ENCODE assay signal across 12 cellular contexts in genomic region chr1:244010191-244010590, GRCh38. TPM values are rescaled to one million over a fixed set of nuclear protein-coding genes. Genes with fewer than 3 reads are reported as not detected.
DNase-seq lines count a peak whose midpoint lies in the region; ATAC-seq, FAIRE-seq and TF ChIP-seq lines count a peak whose summit lies in the region.
"Had no signal": no experiment of that assay in that cellular context is flagged by ENCODE, and none has a peak within 500 bp of the region (broad histone marks: within the 10 kb centered on the region; RNA-seq: fewer than 3 reads in every experiment).

No MANE protein-coding gene starts in this region.

- peaks cover 6% of the 10 kb centered on the region for H3K4me1 Mint-ChIP-seq in astrocyte (ENCODE audit: low read depth, unreplicated experiment)

- peaks cover 9% of the 10 kb centered on the region for H3K27me3 ChIP-seq in astrocyte (ENCODE audit: insufficient read depth, low read length)
- H3K27me3 ChIP-seq: colonic mucosa had no signal

- no peaks in the 10 kb centered on the region for H3K79me2 ChIP-seq in astrocyte (ENCODE audit: insufficient read depth, low read length)

- no peak overlapping the region for H3K27ac Mint-ChIP-seq in astrocyte (ENCODE audit: unreplicated experiment)

- no peak for TF ChIP-seq CTCF in astrocyte (IDR thresholded peaks at IDR 0.05; ENCODE audit: insufficient read depth, low read depth, low read length)

- ATAC-seq in GM21526 (IDR thresholded peaks at IDR 0.05; ENCODE audit: low FRiP score, unreplicated experiment) (no peak), HG02852 (IDR thresholded peaks at IDR 0.05; ENCODE audit: unreplicated experiment) (no peak)

- H3K4me1 ChIP-seq in astrocyte (ENCODE audit: insufficient read depth, low read length): peaks cover 16% of the 10 kb centered on the region
- H3K4me1 ChIP-seq: colonic mucosa had no signal

- H3K27me3 Mint-ChIP-seq in astrocyte (ENCODE audit: low read depth, unreplicated experiment): peaks cover 4% of the 10 kb centered on the region

- no peaks in the 10 kb centered on the region for H3K36me3 ChIP-seq in astrocyte (ENCODE audit: insufficient read depth, low read length)
- H3K36me3 ChIP-seq: colonic mucosa, left ventricle myocardium inferior had no signal

- H3K4me3 Mint-ChIP-seq in astrocyte (ENCODE audit: unreplicated experiment): no peak overlapping the region

- no peak overlapping the region for H3K27ac ChIP-seq in astrocyte (ENCODE audit: low read depth, low read length)
- H3K27ac ChIP-seq: colonic mucosa, left ventricle myocardium inferior had no signal

- no peak overlapping the region for H3K4me3 ChIP-seq in astrocyte (ENCODE audit: insufficient read depth, low read depth, low read length)
- H3K4me3 ChIP-seq: colonic mucosa, left ventricle myocardium inferior had no signal

- no peak overlapping the region for H3K9ac ChIP-seq in astrocyte (ENCODE audit: low read length)

- H2AFZ ChIP-seq in astrocyte (ENCODE audit: low read depth, low read length): no peak overlapping the region

- H3K9me3 Mint-ChIP-seq in astrocyte (ENCODE audit: unreplicated experiment): no peaks in the 10 kb centered on the region

- no peaks in the 10 kb centered on the region for H3K9me3 ChIP-seq in astrocyte (ENCODE audit: insufficient read depth, low read depth, low read length)
- H3K9me3 ChIP-seq: colonic mucosa, left ventricle myocardium inferior had no signal

- DNase-seq in ELR (ENCODE audit: low read depth): peak; percentile 26
- peak; percentile 21 for DNase-seq in NCI-H69 (lab: John Stamatoyannopoulos, UW)
- DNase-seq in astrocyte (ENCODE audit: low read depth): peak; percentile 45
- DNase-seq in stimulated activated CD4-positive, alpha-beta T cell treated with anti-CD3 and anti-CD28 coated beads, Interleukin-1b, Interleukin-23, amount 100 ng/mL, for 48 hours: peak; percentile 68
- no peak for DNase-seq in hepatic stellate cell (ENCODE audit: low spot score)
- DNase-seq in NCI-H345 (lab: John Stamatoyannopoulos, UW): no peak
- DNase-seq: colonic mucosa, left ventricle myocardium inferior, NCI-H1417 treated with DMSO at 0.1 percent for 48 hours, T1000 had no signal

- no peak for FAIRE-seq in astrocyte (lab: Jason Lieb, UNC)

- H3K36me3 Mint-ChIP-seq in astrocyte (ENCODE audit: low read depth, unreplicated experiment): no peaks in the 10 kb centered on the region

- no peaks in the 10 kb centered on the region for H4K20me1 ChIP-seq in astrocyte (ENCODE audit: insufficient read depth, low read length)

- no peak overlapping the region for H3K4me2 ChIP-seq in astrocyte (ENCODE audit: low read length)

RNA-seq across cellular contexts. Expression of gene ZBTB18, which starts 40.9 kb away (rescaled TPM):
- 15.5 and 19.2 TPM in 2 replicates for total RNA-seq in astrocyte

Comparison
In these comparisons a context has a peak if more than half of its experiments do, and no peak if none do; other contexts are left out.
1. DNase-seq: peak in ELR (single experiment), NCI-H69 (single experiment), astrocyte (single experiment) and stimulated activated CD4-positive, alpha-beta T cell treated with anti-CD3 and anti-CD28 coated beads, Interleukin-1b, Interleukin-23, amount 100 ng/mL, for 48 hours (single experiment); none in hepatic stellate cell (single experiment) and NCI-H345 (single experiment).